In genomic region chr1:23528245-23528978, GRCh38 we compare ENCODE assay signal across 8 cellular contexts. TPM values are rescaled to one million over a fixed set of nuclear protein-coding genes. Genes with fewer than 3 reads are reported as not detected.
DNase-seq lines count a peak whose midpoint lies in the region; ATAC-seq, FAIRE-seq and TF ChIP-seq lines count a peak whose summit lies in the region.

No MANE protein-coding gene starts in this region.

- peak; percentile 48 for ATAC-seq in GM19372 (IDR thresholded peaks at IDR 0.05; ENCODE audit: low read depth, unreplicated experiment)

- peaks cover 0 to 32% (median 20%) of the 10 kb centered on the region in 11 experiments; a peak in 9 of 22 replicates for H3K36me3 ChIP-seq in BLaER1 treated with 17β-estradiol and CSF1 and Interleukin-3, amounts not matched to agents 10 nM and 100 nM
- no peaks in the 10 kb centered on the region for H3K36me3 ChIP-seq in Peyer's patch
- H3K36me3 ChIP-seq in small intestine (ENCODE audit: control insufficient read depth in 2 of 2, insufficient read depth in 2 of 2, low read length in 2 of 2) = no peaks in the 10 kb centered on the region

- intact Hi-C loops in activated T-helper 1 cell treated with anti-CD3 and anti-CD28 coated beads, Interleukin-12 subunit alpha, Interleukin-12 subunit beta, Interleukin-2, Interleukin-4 antibody, amounts not matched to agents 30 ng/mL and 10 ng/mL and 1 ng/mL, durations not matched to agents 14 hours and 24 hours and 36 hours (cut with micrococcal nuclease) = loop anchor here (1.0 to 10.0 kb wide), 3 partner anchors 30 to 414 kb away; partner anchors contain the start of genes ASAP3 and ID3

- peaks cover 81% of the 10 kb centered on the region for H3K4me1 Mint-ChIP-seq in activated T-helper 1 cell treated with anti-CD3 and anti-CD28 coated beads, Interleukin-12 subunit alpha, Interleukin-12 subunit beta, Interleukin-2, Interleukin-4 antibody, amounts not matched to agents 30 ng/mL and 10 ng/mL and 1 ng/mL, durations not matched to agents 14 hours and 24 hours and 36 hours (ENCODE audit: low read depth)

- no peaks in the 10 kb centered on the region for H3K27me3 ChIP-seq in BLaER1 treated with 17β-estradiol and CSF1 and Interleukin-3, amounts not matched to agents 10 nM and 100 nM
- H3K27me3 ChIP-seq in Peyer's patch (no peaks in the 10 kb centered on the region), small intestine (ENCODE audit: control insufficient read depth in 2 of 2, insufficient read depth in 2 of 2, low read length in 2 of 2) (no peaks in the 10 kb centered on the region)

- peaks cover 88 to 100% (median 95%) of the 10 kb centered on the region in 10 experiments for H3K4me1 ChIP-seq in BLaER1 treated with 17β-estradiol and CSF1 and Interleukin-3, amounts not matched to agents 10 nM and 100 nM
- H3K4me1 ChIP-seq in Peyer's patch (peaks cover 8 to 89% (median 68%) of the 10 kb centered on the region in 4 donors), small intestine (ENCODE audit: control insufficient read depth in 2 of 2, insufficient read depth in 1 of 2, low read depth in 1 of 2, low read length in 1 of 2) (peaks cover 19 to 29% of the 10 kb centered on the region in 2 donors)

- DNase-seq in Peyer's patch (peak; percentile 66 to 96 (median 95)), glomerular visceral epithelial cell (ENCODE audit: extremely low spot score) (peak; percentile 91), small intestine (peak; percentile 98), hypothalamus (lab: John Stamatoyannopoulos, UW) (no peak)
- peak; percentile 77 for DNase-seq in activated T-helper 1 cell treated with anti-CD3 and anti-CD28 coated beads, Interleukin-12 subunit alpha, Interleukin-12 subunit beta, Interleukin-2, Interleukin-4 antibody, amounts not matched to agents 30 ng/mL and 10 ng/mL and 1 ng/mL, durations not matched to agents 14 hours and 24 hours and 36 hours (ENCODE audit: low spot score)

- TF ChIP-seq EP300 in Ishikawa (IDR thresholded peaks at IDR 0.05; ENCODE audit: borderline replicate concordance) = 0 out of 2 replicates have a peak, but pooled peaks have one; percentile 26

- H3K9me3 Mint-ChIP-seq in activated T-helper 1 cell treated with anti-CD3 and anti-CD28 coated beads, Interleukin-12 subunit alpha, Interleukin-12 subunit beta, Interleukin-2, Interleukin-4 antibody, amounts not matched to agents 30 ng/mL and 10 ng/mL and 1 ng/mL, durations not matched to agents 14 hours and 24 hours and 36 hours = no peaks in the 10 kb centered on the region

- FAIRE-seq in small intestine (lab: Jason Lieb, UNC) = no peak

- no peak for TF ChIP-seq RAD21 in Ishikawa (IDR thresholded peaks at IDR 0.05; ENCODE audit: low read depth)

- H3K36me3 Mint-ChIP-seq in activated T-helper 1 cell treated with anti-CD3 and anti-CD28 coated beads, Interleukin-12 subunit alpha, Interleukin-12 subunit beta, Interleukin-2, Interleukin-4 antibody, amounts not matched to agents 30 ng/mL and 10 ng/mL and 1 ng/mL, durations not matched to agents 14 hours and 24 hours and 36 hours (ENCODE audit: low read depth) = peaks cover 7% of the 10 kb centered on the region

- no peaks in the 10 kb centered on the region for H3K9me3 ChIP-seq in BLaER1 treated with 17β-estradiol and CSF1 and Interleukin-3, amounts not matched to agents 10 nM and 100 nM (replicated peaks in 1 of 11)
- H3K9me3 ChIP-seq in Peyer's patch (no peaks in the 10 kb centered on the region), small intestine (ENCODE audit: control insufficient read depth, low read depth) (no peaks in the 10 kb centered on the region)

- 3 to 8% (median 6%) methylated on average over 9 of the region's 9 CpGs for WGBS in small intestine, 3 donors

- peak in 2 of 6 experiments; percentile 10 to 23 for TF ChIP-seq CTCF in Peyer's patch (IDR thresholded peaks at IDR 0.05)

- H3K4me3 ChIP-seq in BLaER1 treated with 17β-estradiol and CSF1 and Interleukin-3, amounts not matched to agents 10 nM and 100 nM = peak overlapping the region; percentile 62 to 95 (median 88); a peak in 19 of 20 replicates
- H3K4me3 ChIP-seq in Peyer's patch (peak overlapping the region in 2 of 4 donors; percentile 12 to 74), small intestine (ENCODE audit: low read depth in 1 of 2, low read length in 2 of 2) (no peak overlapping the region)

- H4K20me1 ChIP-seq in BLaER1 treated with 17β-estradiol and CSF1 and Interleukin-3, amounts not matched to agents 10 nM and 100 nM = peaks cover 0 to 31% (median 13%) of the 10 kb centered on the region in 11 experiments; a peak in 8 of 22 replicates

- no peaks in the 10 kb centered on the region for H3K27me3 Mint-ChIP-seq in activated T-helper 1 cell treated with anti-CD3 and anti-CD28 coated beads, Interleukin-12 subunit alpha, Interleukin-12 subunit beta, Interleukin-2, Interleukin-4 antibody, amounts not matched to agents 30 ng/mL and 10 ng/mL and 1 ng/mL, durations not matched to agents 14 hours and 24 hours and 36 hours (ENCODE audit: insufficient read depth)

- peak overlapping the region; percentile 92 to 100 (median 98) for H3K4me2 ChIP-seq in BLaER1 treated with 17β-estradiol and CSF1 and Interleukin-3, amounts not matched to agents 10 nM and 100 nM

- H3K27ac Mint-ChIP-seq in activated T-helper 1 cell treated with anti-CD3 and anti-CD28 coated beads, Interleukin-12 subunit alpha, Interleukin-12 subunit beta, Interleukin-2, Interleukin-4 antibody, amounts not matched to agents 30 ng/mL and 10 ng/mL and 1 ng/mL, durations not matched to agents 14 hours and 24 hours and 36 hours = peak overlapping the region; percentile 84

- H3K4me3 Mint-ChIP-seq in activated T-helper 1 cell treated with anti-CD3 and anti-CD28 coated beads, Interleukin-12 subunit alpha, Interleukin-12 subunit beta, Interleukin-2, Interleukin-4 antibody, amounts not matched to agents 30 ng/mL and 10 ng/mL and 1 ng/mL, durations not matched to agents 14 hours and 24 hours and 36 hours = peak overlapping the region; percentile 85

- H3K27ac ChIP-seq in BLaER1 treated with 17β-estradiol and CSF1 and Interleukin-3, amounts not matched to agents 10 nM and 100 nM = peak overlapping the region; percentile 45 to 99 (median 98); a peak in 21 of 22 replicates
- H3K27ac ChIP-seq in Peyer's patch = peak overlapping the region; percentile 64 to 94 (median 82)
- H3K27ac ChIP-seq in small intestine (ENCODE audit: low read depth in 1 of 2, low read length in 1 of 2) = peak overlapping the region; percentile 78 to 94

- peak overlapping the region; percentile 68 to 99 (median 97); a peak in 21 of 22 replicates for H3K9ac ChIP-seq in BLaER1 treated with 17β-estradiol and CSF1 and Interleukin-3, amounts not matched to agents 10 nM and 100 nM

- TF ChIP-seq POLR2A in Peyer's patch (IDR thresholded peaks at IDR 0.05) = peak; percentile 52 to 92

TF ChIP-seq in Ishikawa, 13 proteins besides CTCF, POLR2A, EP300 and RAD21 (continues in another document):
- peak; percentile 88 for TF ChIP-seq NFIC (IDR thresholded peaks at IDR 0.05)
- peak; percentile 25; the same call in 1 of the 2 replicates for TF ChIP-seq TCF12 (IDR thresholded peaks at IDR 0.05; ENCODE audit: low read depth)
- TF ChIP-seq TEAD4 (IDR thresholded peaks at IDR 0.05) = no peak
- TF ChIP-seq, protein P1, sequence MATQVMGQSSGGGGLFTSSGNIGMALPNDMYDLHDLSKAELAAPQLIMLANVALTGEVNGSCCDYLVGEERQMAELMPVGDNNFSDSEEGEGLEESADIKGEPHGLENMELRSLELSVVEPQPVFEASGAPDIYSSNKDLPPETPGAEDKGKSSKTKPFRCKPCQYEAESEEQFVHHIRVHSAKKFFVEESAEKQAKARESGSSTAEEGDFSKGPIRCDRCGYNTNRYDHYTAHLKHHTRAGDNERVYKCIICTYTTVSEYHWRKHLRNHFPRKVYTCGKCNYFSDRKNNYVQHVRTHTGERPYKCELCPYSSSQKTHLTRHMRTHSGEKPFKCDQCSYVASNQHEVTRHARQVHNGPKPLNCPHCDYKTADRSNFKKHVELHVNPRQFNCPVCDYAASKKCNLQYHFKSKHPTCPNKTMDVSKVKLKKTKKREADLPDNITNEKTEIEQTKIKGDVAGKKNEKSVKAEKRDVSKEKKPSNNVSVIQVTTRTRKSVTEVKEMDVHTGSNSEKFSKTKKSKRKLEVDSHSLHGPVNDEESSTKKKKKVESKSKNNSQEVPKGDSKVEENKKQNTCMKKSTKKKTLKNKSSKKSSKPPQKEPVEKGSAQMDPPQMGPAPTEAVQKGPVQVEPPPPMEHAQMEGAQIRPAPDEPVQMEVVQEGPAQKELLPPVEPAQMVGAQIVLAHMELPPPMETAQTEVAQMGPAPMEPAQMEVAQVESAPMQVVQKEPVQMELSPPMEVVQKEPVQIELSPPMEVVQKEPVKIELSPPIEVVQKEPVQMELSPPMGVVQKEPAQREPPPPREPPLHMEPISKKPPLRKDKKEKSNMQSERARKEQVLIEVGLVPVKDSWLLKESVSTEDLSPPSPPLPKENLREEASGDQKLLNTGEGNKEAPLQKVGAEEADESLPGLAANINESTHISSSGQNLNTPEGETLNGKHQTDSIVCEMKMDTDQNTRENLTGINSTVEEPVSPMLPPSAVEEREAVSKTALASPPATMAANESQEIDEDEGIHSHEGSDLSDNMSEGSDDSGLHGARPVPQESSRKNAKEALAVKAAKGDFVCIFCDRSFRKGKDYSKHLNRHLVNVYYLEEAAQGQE (IDR thresholded peaks at IDR 0.05; ENCODE audit: low read depth) = no peak
- TF ChIP-seq TAF1 (IDR thresholded peaks at IDR 0.05; ENCODE audit: low read depth) = no peak
- TF ChIP-seq, protein P2, sequence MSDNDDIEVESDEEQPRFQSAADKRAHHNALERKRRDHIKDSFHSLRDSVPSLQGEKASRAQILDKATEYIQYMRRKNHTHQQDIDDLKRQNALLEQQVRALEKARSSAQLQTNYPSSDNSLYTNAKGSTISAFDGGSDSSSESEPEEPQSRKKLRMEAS (IDR thresholded peaks at IDR 0.05) = peak; percentile 58; the same call in 1 of the 2 replicates

RNA-seq across cellular contexts. Expression of gene E2F2, which starts 2.6 kb away (rescaled TPM):
- 10 to 100 TPM in 3 of 4 donors, 1 to 10 TPM in 1; 6.8 to 16.4 (median 13.6) TPM for total RNA-seq in Peyer's patch
- total RNA-seq in activated T-helper 1 cell treated with anti-CD3 and anti-CD28 coated beads, Interleukin-12 subunit alpha, Interleukin-12 subunit beta, Interleukin-2, Interleukin-4 antibody, amounts not matched to agents 30 ng/mL and 10 ng/mL and 1 ng/mL, durations not matched to agents 14 hours and 24 hours and 36 hours = 32.0 and 33.5 TPM in 2 replicates
- polyA plus RNA-seq in small intestine = 1 to 10 TPM; 1.9 to 4.0 (median 2.2) TPM

RNA-seq across cellular contexts. Expression of gene ID3, which starts 30.9 kb away (rescaled TPM):
- total RNA-seq in Peyer's patch = 100 to 1,000 TPM; 121 to 224 (median 167) TPM
- total RNA-seq in activated T-helper 1 cell treated with anti-CD3 and anti-CD28 coated beads, Interleukin-12 subunit alpha, Interleukin-12 subunit beta, Interleukin-2, Interleukin-4 antibody, amounts not matched to agents 30 ng/mL and 10 ng/mL and 1 ng/mL, durations not matched to agents 14 hours and 24 hours and 36 hours = 20.8 and 22.9 TPM in 2 replicates
- polyA plus RNA-seq in small intestine = 100 to 1,000 TPM in 2 of 3 donors, 10 to 100 TPM in 1; 78.1 to 135 (median 115) TPM

RNA-seq across cellular contexts. Expression of gene ASAP3, which starts 44.4 kb away (rescaled TPM):
- total RNA-seq in Peyer's patch = 10 to 100 TPM; 11.2 to 33.5 (median 25.8) TPM
- total RNA-seq in activated T-helper 1 cell treated with anti-CD3 and anti-CD28 coated beads, Interleukin-12 subunit alpha, Interleukin-12 subunit beta, Interleukin-2, Interleukin-4 antibody, amounts not matched to agents 30 ng/mL and 10 ng/mL and 1 ng/mL, durations not matched to agents 14 hours and 24 hours and 36 hours = not detected in 2 replicates
- 1 to 10 TPM; 1.9 to 8.6 (median 2.2) TPM for polyA plus RNA-seq in small intestine

Comparison
In these comparisons a context has a peak if more than half of its experiments do, and no peak if none do; other contexts are left out.
1. H3K4me3 ChIP-seq: peak in BLaER1 treated with 17β-estradiol and CSF1 and Interleukin-3, amounts not matched to agents 10 nM and 100 nM (10 of 10); none in small intestine (0 of 2).
2. DNase-seq: peak in Peyer's patch (3 of 3), activated T-helper 1 cell treated with anti-CD3 and anti-CD28 coated beads, Interleukin-12 subunit alpha, Interleukin-12 subunit beta, Interleukin-2, Interleukin-4 antibody, amounts not matched to agents 30 ng/mL and 10 ng/mL and 1 ng/mL, durations not matched to agents 14 hours and 24 hours and 36 hours (single experiment), glomerular visceral epithelial cell (single experiment) and small intestine (single experiment); none in hypothalamus (0 of 51).
3. RNA of gene ASAP3, which starts 44.4 kb away (total RNA-seq): 11.2 to 33.5 TPM in Peyer's patch; not detected in activated T-helper 1 cell treated with anti-CD3 and anti-CD28 coated beads, Interleukin-12 subunit alpha, Interleukin-12 subunit beta, Interleukin-2, Interleukin-4 antibody, amounts not matched to agents 30 ng/mL and 10 ng/mL and 1 ng/mL, durations not matched to agents 14 hours and 24 hours and 36 hours; every median in the first group is over 10 times any median in the second.
4. Peak in every context shown above with its lines, with median percentiles within 50 percentile points of each other: H3K27ac ChIP-seq.